ENCODE assay signal across 24 cellular contexts in genomic region chr1:227300682-227301081, GRCh38.
"Had no signal": no experiment of that assay in that cellular context is flagged by ENCODE, and none has a peak within 500 bp of the region (broad histone marks: within the 10 kb centered on the region; RNA-seq: fewer than 3 reads in every experiment).

No MANE protein-coding gene starts in this region.

- H3K27ac Mint-ChIP-seq: activated CD8-positive, alpha-beta T cell treated with anti-CD3 and anti-CD28 coated beads for 36 hours; activated naive CD4-positive, alpha-beta T cell treated with anti-CD3 and anti-CD28 coated beads, Interleukin-2, amount 10 ng/mL, durations not matched to agents 7 days and 5 days; activated naive CD8-positive, alpha-beta T cell treated with anti-CD3 and anti-CD28 coated beads for 36 hours; activated T-cell treated with anti-CD3 and anti-CD28 coated beads, Interleukin-2, amount 50 U/mL, for 72 hours; activated T-helper 2 cell treated with anti-CD3 and anti-CD28 coated beads, Interferon-gamma antibody, Interleukin-2, Interleukin-4, amounts not matched to agents 10 μg/mL and 5 μg/mL and 100 μg/mL, durations not matched to agents 14 hours and 24 hours and 36 hours; T-cell had no signal

- ATAC-seq: activated CD8-positive, alpha-beta T cell treated with anti-CD3 and anti-CD28 coated beads for 36 hours; activated T-cell treated with anti-CD3 and anti-CD28 coated beads, Interleukin-2, amount 50 U/mL, for 72 hours; T-cell had no signal

- H3K36me3 ChIP-seq: brain microvascular endothelial cell had no signal

- H3K4me3 ChIP-seq: coronary artery had no signal

- H3K4me3 Mint-ChIP-seq: activated CD8-positive, alpha-beta T cell treated with anti-CD3 and anti-CD28 coated beads for 36 hours; activated naive CD4-positive, alpha-beta T cell treated with anti-CD3 and anti-CD28 coated beads, Interleukin-2, amount 10 ng/mL, durations not matched to agents 7 days and 5 days; activated naive CD8-positive, alpha-beta T cell treated with anti-CD3 and anti-CD28 coated beads for 36 hours; activated T-cell treated with anti-CD3 and anti-CD28 coated beads, Interleukin-2, amount 50 U/mL, for 72 hours; T-cell had no signal

- H3K4me1 Mint-ChIP-seq: activated naive CD4-positive, alpha-beta T cell treated with anti-CD3 and anti-CD28 coated beads, Interleukin-2, amount 10 ng/mL, durations not matched to agents 7 days and 5 days; T-cell had no signal

- H3K27ac ChIP-seq: coronary artery, VCaP had no signal

- H3K9me3 Mint-ChIP-seq: activated CD8-positive, alpha-beta T cell treated with anti-CD3 and anti-CD28 coated beads for 36 hours; activated naive CD4-positive, alpha-beta T cell treated with anti-CD3 and anti-CD28 coated beads, Interleukin-2, amount 10 ng/mL, durations not matched to agents 7 days and 5 days; activated naive CD8-positive, alpha-beta T cell treated with anti-CD3 and anti-CD28 coated beads for 36 hours; activated T-cell treated with anti-CD3 and anti-CD28 coated beads, Interleukin-2, amount 50 U/mL, for 72 hours; activated T-helper 2 cell treated with anti-CD3 and anti-CD28 coated beads, Interferon-gamma antibody, Interleukin-2, Interleukin-4, amounts not matched to agents 10 μg/mL and 5 μg/mL and 100 μg/mL, durations not matched to agents 14 hours and 24 hours and 36 hours; T-cell had no signal

- DNase-seq: activated CD4-positive, alpha-beta T cell treated with anti-CD3 and anti-CD28 coated beads for 4 hours; activated CD8-positive, alpha-beta memory T cell treated with anti-CD3 and anti-CD28 coated beads, Interleukin-2, amount 50 U/mL, for 4 hours; activated CD8-positive, alpha-beta T cell treated with anti-CD3 and anti-CD28 coated beads for 36 hours; activated gamma-delta T cell treated with Interleukin-2 at 50 U/mL for 16 hours; activated naive CD4-positive, alpha-beta T cell treated with anti-CD3 and anti-CD28 coated beads, Interleukin-2, amount 10 ng/mL, durations not matched to agents 7 days and 5 days; activated naive CD8-positive, alpha-beta T cell treated with anti-CD3 and anti-CD28 coated beads for 36 hours; activated T-cell treated with anti-CD3 and anti-CD28 coated beads, Interleukin-2, amount 50 U/mL, for 72 hours; brain microvascular endothelial cell; caudate nucleus; MM.1S; NCI-H1105; NCI-H1436; NCI-H1694 treated with DMSO at 0.1 percent for 48 hours; NCI-H2029 treated with DMSO at 0.1 percent for 48 hours; NCI-H446; NCI-H524; PC-3; SHP77 treated with DMSO at 0.1 percent for 48 hours; T-cell; T-helper 2 cell; T1000 had no signal

- H3K27me3 Mint-ChIP-seq: activated naive CD4-positive, alpha-beta T cell treated with anti-CD3 and anti-CD28 coated beads, Interleukin-2, amount 10 ng/mL, durations not matched to agents 7 days and 5 days had no signal

- H3K27me3 ChIP-seq: brain microvascular endothelial cell had no signal

- H3K36me3 Mint-ChIP-seq: activated naive CD4-positive, alpha-beta T cell treated with anti-CD3 and anti-CD28 coated beads, Interleukin-2, amount 10 ng/mL, durations not matched to agents 7 days and 5 days; activated naive CD8-positive, alpha-beta T cell treated with anti-CD3 and anti-CD28 coated beads for 36 hours; T-cell had no signal
